Comparison of ENCODE assay signal across 8 cellular contexts in the genomic region with DNA sequence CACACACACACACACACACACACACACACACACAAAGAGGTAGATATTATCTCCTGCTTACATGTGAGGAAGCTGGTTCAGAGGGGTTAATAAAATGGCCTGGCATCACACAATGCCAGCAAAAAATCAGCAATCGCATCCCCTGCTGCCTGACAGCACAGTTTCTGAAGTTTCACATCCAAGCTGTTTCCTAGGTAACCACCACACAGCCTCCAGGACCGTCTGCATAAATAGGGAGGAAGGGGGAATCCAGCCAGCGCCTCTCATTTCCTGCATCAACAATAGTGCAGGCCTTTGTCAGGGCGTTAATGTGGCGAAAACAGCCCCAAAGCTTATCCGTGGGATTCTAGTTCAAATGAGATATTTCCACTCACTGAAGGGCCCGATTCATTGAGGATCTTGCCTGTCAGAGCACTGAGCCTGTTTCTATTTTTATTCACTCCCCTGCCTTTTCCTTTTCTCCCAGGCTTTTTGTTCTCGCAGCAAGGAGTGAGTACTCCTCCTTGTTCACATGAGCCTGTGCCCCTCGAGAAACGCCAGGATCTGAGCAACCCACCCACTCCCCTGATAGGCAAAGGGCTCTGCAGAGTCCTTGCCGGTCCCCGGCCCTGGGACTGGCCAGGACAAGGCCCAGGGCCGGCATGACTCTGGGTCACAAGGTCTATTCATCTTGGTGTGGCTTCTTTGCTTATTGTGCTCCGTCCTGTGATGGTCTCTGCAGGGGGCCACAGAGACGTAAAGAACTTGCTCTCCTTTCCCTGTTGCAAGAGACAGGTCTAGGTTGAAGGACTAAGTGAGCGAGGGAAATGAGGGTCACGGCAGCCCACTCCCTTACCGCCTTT. TPM values are rescaled to one million over a fixed set of nuclear protein-coding genes. Genes with fewer than 3 reads are reported as not detected.
DNase-seq lines count a peak whose midpoint lies in the region; ATAC-seq lines count a peak whose summit lies in the region.

No MANE protein-coding gene starts in this region.

- 33 to 35% methylated on average over 16 to 17 of the region's 18 CpGs for WGBS in mesodermal cell (ENCODE audit: insufficient coverage in 2 of 2), 2 experiments

- DNase-seq in Daoy (ENCODE audit: low read depth) (peak; percentile 59), NCI-H1694 (lab: John Stamatoyannopoulos, UW) (peak; percentile 58), cerebellar cortex (ENCODE audit: low spot score) (peak; percentile 90)
- no peak for DNase-seq in activated CD4-positive, CD25-positive, alpha-beta regulatory T cell (lab: John Stamatoyannopoulos, UW)

- H3K4me3 ChIP-seq in mesodermal cell (ENCODE audit: extremely low read depth, insufficient read depth, low read length, poor library complexity, severe bottlenecking), result no peak overlapping the region

- ATAC-seq in GM21717 (IDR thresholded peaks at IDR 0.05; ENCODE audit: unreplicated experiment) (no peak), HG02970 (IDR thresholded peaks at IDR 0.05; ENCODE audit: low FRiP score, unreplicated experiment) (no peak), HG03457 (IDR thresholded peaks at IDR 0.05; ENCODE audit: unreplicated experiment) (no peak)

- no peaks in the 10 kb centered on the region for H3K36me3 ChIP-seq in mesodermal cell (ENCODE audit: control insufficient read depth, insufficient read depth, low read length)

- H3K4me1 ChIP-seq in mesodermal cell (ENCODE audit: control insufficient read depth, insufficient read depth, low read length, poor library complexity, severe bottlenecking), result peaks cover 18% of the 10 kb centered on the region

- peak overlapping the region; percentile 94 for H3K27ac ChIP-seq in mesodermal cell (ENCODE audit: low read depth, low read length, severe bottlenecking)

- H3K9me3 ChIP-seq in mesodermal cell (ENCODE audit: control insufficient read depth, low read length), result peaks cover 14% of the 10 kb centered on the region

RNA-seq across cellular contexts. Expression of a gene that starts 32.7 kb away (rescaled TPM):
- 104 TPM in 2 replicates for total RNA-seq in Daoy (2014; rRNA removed; shearing (Covaris generic))
- 280 TPM for polyA plus RNA-seq in mesodermal cell (2013, experiment 1 of 2)
- 213 TPM for polyA plus RNA-seq in mesodermal cell (2013, experiment 2 of 2)

RNA-seq across cellular contexts. Expression of a gene that starts 37.4 kb away (rescaled TPM):
- total RNA-seq in Daoy (2014; rRNA removed; shearing (Covaris generic)), result 145 and 146 TPM in 2 replicates
- 172 TPM for polyA plus RNA-seq in mesodermal cell (2013, experiment 1 of 2)
- polyA plus RNA-seq in mesodermal cell (2013, experiment 2 of 2), result 143 TPM

Comparison
In these comparisons a context has a peak if more than half of its experiments do, and no peak if none do; other contexts are left out.
1. DNase-seq: peak in Daoy (single experiment), NCI-H1694 (single experiment) and cerebellar cortex (single experiment); none in activated CD4-positive, CD25-positive, alpha-beta regulatory T cell (0 of 4).